ENCODE assay signal across 19 cellular contexts in the genomic region with DNA sequence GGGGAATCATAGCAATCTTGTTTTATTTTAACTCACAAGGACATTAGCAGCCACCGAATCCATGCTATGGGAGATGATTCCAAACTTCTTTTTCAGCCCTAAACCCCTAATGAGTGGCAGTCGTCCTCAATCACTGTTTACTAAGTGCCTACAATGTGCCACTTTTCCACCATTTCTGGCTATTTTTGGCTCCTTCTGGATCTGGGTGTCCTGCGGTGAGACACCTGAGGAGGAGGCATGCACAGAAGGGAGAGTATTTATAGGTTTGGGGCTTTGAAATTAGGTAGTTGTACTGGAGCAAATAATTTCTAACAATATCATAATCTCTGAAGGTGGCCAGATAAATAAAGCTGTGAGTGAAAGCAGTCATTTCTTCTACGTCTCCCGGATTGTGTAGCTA.
"Had no signal": no experiment of that assay in that cellular context is flagged by ENCODE, and none has a peak within 500 bp of the region (broad histone marks: within the 10 kb centered on the region; RNA-seq: fewer than 3 reads in every experiment).

No MANE protein-coding gene starts in this region.

- H3K27me3 ChIP-seq: neutrophil, right lobe of liver, suprapubic skin, thyroid gland, upper lobe of left lung, uterus had no signal

- H3K4me1 ChIP-seq: heart left ventricle, psoas muscle, right lobe of liver, thyroid gland, upper lobe of left lung, uterus had no signal

- H3K4me1 Mint-ChIP-seq: naive B cell had no signal

- DNase-seq: effector CD8-positive, alpha-beta T cell; foreskin melanocyte; heart left ventricle; hypothalamus; kidney glomerular epithelial cell; mesendoderm; naive B cell; psoas muscle; retina; right lobe of liver; stimulated activated CD4-positive, alpha-beta T cell treated with anti-CD3 and anti-CD28 coated beads, Interleukin-4, amount 100 ng/mL, for 1 hour; stimulated activated CD8-positive, alpha-beta memory T cell treated with anti-CD3 and anti-CD28 coated beads, Interleukin-4, amount 100 ng/mL, for 48 hours; stimulated activated naive CD8-positive, alpha-beta T cell treated with anti-CD3 and anti-CD28 coated beads, Interleukin-15, Interleukin-2, amounts not matched to agents 100 U/mL and 50 U/mL, for 24 hours; thyroid gland; upper lobe of left lung; uterus had no signal

- H3K36me3 ChIP-seq: heart left ventricle, neutrophil, right lobe of liver, suprapubic skin, thyroid gland, upper lobe of left lung, uterus had no signal

- ATAC-seq: heart left ventricle; psoas muscle; right lobe of liver; stimulated activated effector memory CD8-positive, alpha-beta T cell treated with anti-CD3 and anti-CD28 coated beads, Interleukin-12 subunit alpha, Interleukin-12 subunit beta, amount 100 ng/mL, for 72 hours; stimulated activated naive CD8-positive, alpha-beta T cell treated with anti-CD3 and anti-CD28 coated beads, Interleukin-15, Interleukin-2, amounts not matched to agents 100 U/mL and 50 U/mL, for 24 hours had no signal

- H3K27ac Mint-ChIP-seq: naive B cell; stimulated activated effector memory CD8-positive, alpha-beta T cell treated with anti-CD3 and anti-CD28 coated beads, Interleukin-12 subunit alpha, Interleukin-12 subunit beta, amount 100 ng/mL, for 72 hours had no signal

- H3K4me3 ChIP-seq: heart left ventricle, psoas muscle, right lobe of liver, suprapubic skin, thyroid gland, upper lobe of left lung, uterus had no signal

- H3K27ac ChIP-seq: heart left ventricle, neutrophil, psoas muscle, right lobe of liver, suprapubic skin, thyroid gland, upper lobe of left lung, uterus had no signal

- H3K4me3 Mint-ChIP-seq: naive B cell; stimulated activated effector memory CD8-positive, alpha-beta T cell treated with anti-CD3 and anti-CD28 coated beads, Interleukin-12 subunit alpha, Interleukin-12 subunit beta, amount 100 ng/mL, for 72 hours had no signal

- H3K36me3 Mint-ChIP-seq: naive B cell; stimulated activated effector memory CD8-positive, alpha-beta T cell treated with anti-CD3 and anti-CD28 coated beads, Interleukin-12 subunit alpha, Interleukin-12 subunit beta, amount 100 ng/mL, for 72 hours had no signal
